Comparison of ENCODE assay signal across 1 cellular context in genomic region chr9:137610944-137611343, GRCh38.
TF ChIP-seq lines count a peak whose summit lies in the region.

No MANE protein-coding gene starts in this region.

TF ChIP-seq in HepG2, 621 proteins besides CTCF, POLR2A, EP300 and RAD21:
- TF ChIP-seq ARID4A (CRISPR knock-in tag; IDR thresholded peaks at IDR 0.05; ENCODE audit: borderline replicate concordance) (0 out of 2 replicates have a peak, but pooled peaks have one; percentile 2), SIX1 (CRISPR knock-in tag; IDR thresholded peaks at IDR 0.05; ENCODE audit: borderline replicate concordance) (no peak), ZBTB33 (CRISPR knock-in tag; IDR thresholded peaks at IDR 0.05) (0 out of 2 replicates have a peak, but pooled peaks have one; percentile 14)
